ENCODE assay signal across 8 cellular contexts in genomic region chr19:40750285-40751064, GRCh38. TPM values are rescaled to one million over a fixed set of nuclear protein-coding genes. Genes with fewer than 3 reads are reported as not detected.
A peak's percentile ranks its signal among the peaks of the same experiment; 100 is the strongest.
DNase-seq lines count a peak whose midpoint lies in the region; ATAC-seq, FAIRE-seq and TF ChIP-seq lines count a peak whose summit lies in the region.

ACTMAP (minus strand) TSS chr19:40750477; CDS start chr19:40749803, 674 bp downstream.

- peak; percentile 31; the same call in 1 of the 2 replicates for TF ChIP-seq POLR2A in H54 (IDR thresholded peaks at IDR 0.05; ENCODE audit: low read depth, low read length)
- peak; percentile 48 for TF ChIP-seq POLR2A in Raji (IDR thresholded peaks at IDR 0.05; ENCODE audit: insufficient read depth, low read depth, low read length)

- H3K4me3 ChIP-seq in Loucy (ENCODE audit: low read length, poor library complexity, severe bottlenecking) (peak within 1 kb of the TSS; percentile 99), fibroblast of pulmonary artery (replicated peaks; ENCODE audit: low read depth, low read length) (peak within 1 kb of the TSS; percentile 98)

- peak; percentile 94 to 96 for ATAC-seq in natural killer cell treated with Interleukin-12 subunit alpha and Interleukin-12 subunit beta and Interleukin-15 and Interleukin-18, amount 100 ng/mL, for 72 hours
- ATAC-seq in stimulated activated naive CD8-positive, alpha-beta T cell treated with anti-CD3 and anti-CD28 coated beads, Interleukin-15, Interleukin-2, amounts not matched to agents 100 U/mL and 50 U/mL, for 24 hours: peak; percentile 88

- H3K9me2 ChIP-seq in Loucy (replicated peaks; ENCODE audit: low read depth, low read length): no peaks in the 10 kb centered on the region

- no peaks in the 10 kb centered on the region for H3F3A ChIP-seq in Loucy (ENCODE audit: low read depth)

- DNase-seq in EL: peak; percentile 100
- DNase-seq in H54 (ENCODE audit: insufficient read length, low spot score): peak; percentile 99
- peak; percentile 100 for DNase-seq in activated effector memory CD4-positive, alpha-beta T cell treated with Interleukin-2 at 50 U/mL for 16 hours
- peak; percentile 100 for DNase-seq in fibroblast of pulmonary artery (ENCODE audit: low read depth)
- peak; percentile 100 for DNase-seq in natural killer cell treated with Interleukin-12 subunit alpha and Interleukin-12 subunit beta and Interleukin-15 and Interleukin-18, amount 100 ng/mL, for 72 hours (ENCODE audit: low spot score)
- peak; percentile 99 for DNase-seq in stimulated activated naive CD8-positive, alpha-beta T cell treated with anti-CD3 and anti-CD28 coated beads, Interleukin-15, Interleukin-2, amounts not matched to agents 100 U/mL and 50 U/mL, for 24 hours

- H3K27me3 ChIP-seq in Loucy (ENCODE audit: insufficient read depth, low read length, poor library complexity, severe bottlenecking): no peaks in the 10 kb centered on the region

- H3K4me3 Mint-ChIP-seq in natural killer cell treated with Interleukin-12 subunit alpha and Interleukin-12 subunit beta and Interleukin-15 and Interleukin-18, amount 100 ng/mL, for 72 hours: peak within 1 kb of the TSS; percentile 96

- peaks cover 31 to 41% of the 10 kb centered on the region in 2 donors for H3K4me1 Mint-ChIP-seq in natural killer cell treated with Interleukin-12 subunit alpha and Interleukin-12 subunit beta and Interleukin-15 and Interleukin-18, amount 100 ng/mL, for 72 hours (ENCODE audit: low read depth in 2 of 2)

- H2AFZ ChIP-seq in Loucy (ENCODE audit: low read length): peak within 1 kb of the TSS; percentile 80

- peak within 1 kb of the TSS; percentile 100 for H3K4me2 ChIP-seq in Loucy (ENCODE audit: low read depth, low read length, poor library complexity, severe bottlenecking)

- H3K9ac ChIP-seq in Loucy (ENCODE audit: low read depth, low read length, poor library complexity, severe bottlenecking): peak within 1 kb of the TSS; percentile 100

- H3K4me1 ChIP-seq in Loucy (ENCODE audit: insufficient read depth, low read length, poor library complexity, severe bottlenecking): peaks cover 40% of the 10 kb centered on the region

- no peaks in the 10 kb centered on the region for H3K9me3 Mint-ChIP-seq in natural killer cell treated with Interleukin-12 subunit alpha and Interleukin-12 subunit beta and Interleukin-15 and Interleukin-18, amount 100 ng/mL, for 72 hours

- H3K9me3 ChIP-seq in Loucy (ENCODE audit: insufficient read depth, low read depth, low read length): no peaks in the 10 kb centered on the region

- H3K27me3 Mint-ChIP-seq in natural killer cell treated with Interleukin-12 subunit alpha and Interleukin-12 subunit beta and Interleukin-15 and Interleukin-18, amount 100 ng/mL, for 72 hours: no peaks in the 10 kb centered on the region

- peaks cover 72% of the 10 kb centered on the region for H3K79me2 ChIP-seq in Loucy (ENCODE audit: insufficient read depth, low read length)

- peaks cover 34% of the 10 kb centered on the region for H4K20me1 ChIP-seq in Loucy (ENCODE audit: insufficient read depth, low read length, poor library complexity, severe bottlenecking)

- TF ChIP-seq CTCF in Loucy (conservative IDR thresholded peaks at IDR 0.05; ENCODE audit: low read length) (no peak), fibroblast of pulmonary artery (IDR thresholded peaks at IDR 0.05; ENCODE audit: low read length, missing control alignments) (no peak)

- peaks cover 15% of the 10 kb centered on the region for H3K36me3 Mint-ChIP-seq in natural killer cell treated with Interleukin-12 subunit alpha and Interleukin-12 subunit beta and Interleukin-15 and Interleukin-18, amount 100 ng/mL, for 72 hours

- peak; percentile 89 for FAIRE-seq in H54 (lab: Jason Lieb, UNC)

- peak within 1 kb of the TSS; percentile 91 to 92 for H3K27ac Mint-ChIP-seq in natural killer cell treated with Interleukin-12 subunit alpha and Interleukin-12 subunit beta and Interleukin-15 and Interleukin-18, amount 100 ng/mL, for 72 hours

- H3K36me3 ChIP-seq in Loucy (ENCODE audit: insufficient read depth, low read length): no peaks in the 10 kb centered on the region

RNA-seq across cellular contexts. Expression of gene ACTMAP, which starts in this region (rescaled TPM):
- total RNA-seq in natural killer cell treated with Interleukin-12 subunit alpha and Interleukin-12 subunit beta and Interleukin-15 and Interleukin-18, amount 100 ng/mL, for 72 hours: 10 to 100 TPM; 10.9 to 16.6 TPM

Comparison
In these comparisons a context has a peak if more than half of its experiments do, and no peak if none do; other contexts are left out.
1. Peak in every context shown above with its lines: DNase-seq, ATAC-seq and H3K4me3 ChIP-seq.